In the genomic region with DNA sequence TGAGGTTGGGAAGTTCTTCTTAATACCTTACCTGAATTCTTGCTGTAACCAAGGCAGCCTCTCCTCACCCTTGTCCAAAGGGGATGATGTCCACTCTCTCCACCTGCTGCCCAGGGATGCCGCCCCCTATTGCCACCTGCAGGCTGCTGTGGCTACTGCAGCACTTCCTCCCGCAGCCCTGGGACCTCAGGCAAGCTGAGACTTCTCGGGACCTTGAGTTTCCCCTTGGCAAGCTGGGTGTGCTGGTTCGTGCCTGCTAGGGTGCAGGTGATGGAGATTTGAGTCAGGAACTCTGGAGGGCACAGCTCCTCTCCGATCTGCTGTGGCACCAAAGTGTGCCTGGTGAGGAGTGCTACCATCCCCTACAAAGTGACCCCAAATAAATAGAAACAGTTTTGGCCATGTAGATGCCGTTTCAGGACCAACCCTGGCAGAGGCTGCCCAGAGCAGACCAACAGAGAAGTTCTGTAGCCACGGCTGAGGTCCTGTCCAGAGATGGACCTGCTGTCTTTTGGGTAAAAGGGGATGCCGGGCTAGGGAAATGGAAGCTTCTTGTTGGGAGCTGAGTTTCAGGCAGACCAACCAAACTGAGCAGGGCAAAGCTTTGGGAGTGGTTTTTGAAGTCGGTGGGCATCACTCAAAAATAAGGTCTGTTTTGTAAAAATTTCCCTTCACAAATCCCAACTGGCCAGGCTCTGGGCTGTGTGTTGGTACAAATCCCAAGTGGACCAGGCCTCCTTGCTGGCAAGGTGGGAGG, we compare ENCODE assay signal across 1 cellular context.
TF ChIP-seq lines count a peak whose summit lies in the region.

No MANE protein-coding gene starts in this region.

TF ChIP-seq in GM23338, 12 proteins besides CTCF, POLR2A, EP300 and RAD21 (continued from another document):
- TF ChIP-seq ZNF114 (CRISPR knock-in tag; IDR thresholded peaks at IDR 0.05), result no peak
- TF ChIP-seq, protein P1, sequence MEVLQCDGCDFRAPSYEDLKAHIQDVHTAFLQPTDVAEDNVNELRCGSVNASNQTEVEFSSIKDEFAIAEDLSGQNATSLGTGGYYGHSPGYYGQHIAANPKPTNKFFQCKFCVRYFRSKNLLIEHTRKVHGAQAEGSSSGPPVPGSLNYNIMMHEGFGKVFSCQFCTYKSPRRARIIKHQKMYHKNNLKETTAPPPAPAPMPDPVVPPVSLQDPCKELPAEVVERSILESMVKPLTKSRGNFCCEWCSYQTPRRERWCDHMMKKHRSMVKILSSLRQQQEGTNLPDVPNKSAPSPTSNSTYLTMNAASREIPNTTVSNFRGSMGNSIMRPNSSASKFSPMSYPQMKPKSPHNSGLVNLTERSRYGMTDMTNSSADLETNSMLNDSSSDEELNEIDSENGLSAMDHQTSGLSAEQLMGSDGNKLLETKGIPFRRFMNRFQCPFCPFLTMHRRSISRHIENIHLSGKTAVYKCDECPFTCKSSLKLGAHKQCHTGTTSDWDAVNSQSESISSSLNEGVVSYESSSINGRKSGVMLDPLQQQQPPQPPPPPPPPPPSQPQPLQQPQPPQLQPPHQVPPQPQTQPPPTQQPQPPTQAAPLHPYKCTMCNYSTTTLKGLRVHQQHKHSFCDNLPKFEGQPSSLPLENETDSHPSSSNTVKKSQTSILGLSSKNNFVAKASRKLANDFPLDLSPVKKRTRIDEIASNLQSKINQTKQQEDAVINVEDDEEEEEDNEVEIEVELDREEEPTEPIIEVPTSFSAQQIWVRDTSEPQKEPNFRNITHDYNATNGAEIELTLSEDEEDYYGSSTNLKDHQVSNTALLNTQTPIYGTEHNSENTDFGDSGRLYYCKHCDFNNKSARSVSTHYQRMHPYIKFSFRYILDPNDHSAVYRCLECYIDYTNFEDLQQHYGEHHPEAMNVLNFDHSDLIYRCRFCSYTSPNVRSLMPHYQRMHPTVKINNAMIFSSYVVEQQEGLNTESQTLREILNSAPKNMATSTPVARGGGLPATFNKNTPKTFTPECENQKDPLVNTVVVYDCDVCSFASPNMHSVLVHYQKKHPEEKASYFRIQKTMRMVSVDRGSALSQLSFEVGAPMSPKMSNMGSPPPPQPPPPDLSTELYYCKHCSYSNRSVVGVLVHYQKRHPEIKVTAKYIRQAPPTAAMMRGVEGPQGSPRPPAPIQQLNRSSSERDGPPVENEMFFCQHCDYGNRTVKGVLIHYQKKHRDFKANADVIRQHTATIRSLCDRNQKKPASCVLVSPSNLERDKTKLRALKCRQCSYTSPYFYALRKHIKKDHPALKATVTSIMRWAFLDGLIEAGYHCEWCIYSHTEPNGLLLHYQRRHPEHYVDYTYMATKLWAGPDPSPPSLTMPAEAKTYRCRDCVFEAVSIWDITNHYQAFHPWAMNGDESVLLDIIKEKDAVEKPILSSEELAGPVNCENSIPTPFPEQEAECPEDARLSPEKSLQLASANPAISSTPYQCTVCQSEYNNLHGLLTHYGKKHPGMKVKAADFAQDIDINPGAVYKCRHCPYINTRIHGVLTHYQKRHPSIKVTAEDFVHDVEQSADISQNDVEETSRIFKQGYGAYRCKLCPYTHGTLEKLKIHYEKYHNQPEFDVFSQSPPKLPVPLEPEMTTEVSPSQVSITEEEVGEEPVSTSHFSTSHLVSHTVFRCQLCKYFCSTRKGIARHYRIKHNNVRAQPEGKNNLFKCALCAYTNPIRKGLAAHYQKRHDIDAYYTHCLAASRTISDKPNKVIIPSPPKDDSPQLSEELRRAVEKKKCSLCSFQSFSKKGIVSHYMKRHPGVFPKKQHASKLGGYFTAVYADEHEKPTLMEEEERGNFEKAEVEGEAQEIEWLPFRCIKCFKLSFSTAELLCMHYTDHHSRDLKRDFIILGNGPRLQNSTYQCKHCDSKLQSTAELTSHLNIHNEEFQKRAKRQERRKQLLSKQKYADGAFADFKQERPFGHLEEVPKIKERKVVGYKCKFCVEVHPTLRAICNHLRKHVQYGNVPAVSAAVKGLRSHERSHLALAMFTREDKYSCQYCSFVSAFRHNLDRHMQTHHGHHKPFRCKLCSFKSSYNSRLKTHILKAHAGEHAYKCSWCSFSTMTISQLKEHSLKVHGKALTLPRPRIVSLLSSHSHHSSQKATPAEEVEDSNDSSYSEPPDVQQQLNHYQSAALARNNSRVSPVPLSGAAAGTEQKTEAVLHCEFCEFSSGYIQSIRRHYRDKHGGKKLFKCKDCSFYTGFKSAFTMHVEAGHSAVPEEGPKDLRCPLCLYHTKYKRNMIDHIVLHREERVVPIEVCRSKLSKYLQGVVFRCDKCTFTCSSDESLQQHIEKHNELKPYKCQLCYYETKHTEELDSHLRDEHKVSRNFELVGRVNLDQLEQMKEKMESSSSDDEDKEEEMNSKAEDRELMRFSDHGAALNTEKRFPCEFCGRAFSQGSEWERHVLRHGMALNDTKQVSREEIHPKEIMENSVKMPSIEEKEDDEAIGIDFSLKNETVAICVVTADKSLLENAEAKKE (CRISPR knock-in tag; IDR thresholded peaks at IDR 0.05), result no peak
- no peak for TF ChIP-seq CREB1 (CRISPR knock-in tag; IDR thresholded peaks at IDR 0.05; ENCODE audit: low read depth)
